In genomic region chr13:23959231-23959862, GRCh38 we compare ENCODE assay signal across 25 cellular contexts.
DNase-seq lines count a peak whose midpoint lies in the region; ATAC-seq and TF ChIP-seq lines count a peak whose summit lies in the region.
"Had no signal": no experiment of that assay in that cellular context is flagged by ENCODE, and none has a peak within 500 bp of the region (broad histone marks: within the 10 kb centered on the region; RNA-seq: fewer than 3 reads in every experiment).

No MANE protein-coding gene starts in this region.

- BruUV-seq in IMR-90 (replicated peaks; lab: Mats Ljungman, UMichigan) = no TSS peak

- TF ChIP-seq POLR2A in IMR-90 (IDR thresholded peaks at IDR 0.05; ENCODE audit: low read depth, low read length) = no peak

- TF ChIP-seq RAD21 in IMR-90 (IDR thresholded peaks at IDR 0.05; ENCODE audit: low read length) = no peak

- intact Hi-C loops in IMR-90 (cut with micrococcal nuclease) = no loop called here
- intact Hi-C loops in activated T-helper 1 cell treated with anti-CD3 and anti-CD28 coated beads, Interleukin-12 subunit alpha, Interleukin-12 subunit beta, Interleukin-2, Interleukin-4 antibody, amounts not matched to agents 30 ng/mL and 10 ng/mL and 1 ng/mL, durations not matched to agents 14 hours and 24 hours and 36 hours (cut with micrococcal nuclease) = no loop called here

- no peak overlapping the region for H3K9ac ChIP-seq in IMR-90 (ENCODE audit: low read depth, low read length)
- H3K9ac ChIP-seq in endodermal cell (ENCODE audit: extremely low read depth, low read length, poor library complexity, severe bottlenecking) = no peak overlapping the region

- ATAC-seq in IMR-90 (ENCODE audit: low read depth) (peak; percentile 75), omental fat pad (ENCODE audit: low FRiP score) (peak; percentile 57), GM21367 (IDR thresholded peaks at IDR 0.05; ENCODE audit: unreplicated experiment) (no peak)

- no peak for TF ChIP-seq CTCF in IMR-90 (conservative IDR thresholded peaks at IDR 0.05; ENCODE audit: low read depth, low read length)
- no peak for TF ChIP-seq CTCF in endodermal cell (conservative IDR thresholded peaks at IDR 0.05)
- TF ChIP-seq CTCF in omental fat pad (IDR thresholded peaks at IDR 0.05) = no peak

- H3K27ac ChIP-seq in IMR-90 (ENCODE audit: insufficient read depth, low read length) (no peak overlapping the region), endodermal cell (ENCODE audit: low read depth, low read length) (no peak overlapping the region)
- H3K27ac ChIP-seq: spleen had no signal

- H2AK9ac ChIP-seq in IMR-90 (replicated peaks; ENCODE audit: low read depth, low read length, poor library complexity) = no peak overlapping the region

- H3K9me3 Mint-ChIP-seq in endodermal cell = no peaks in the 10 kb centered on the region
- no peaks in the 10 kb centered on the region for H3K9me3 Mint-ChIP-seq in activated T-helper 1 cell treated with anti-CD3 and anti-CD28 coated beads, Interleukin-12 subunit alpha, Interleukin-12 subunit beta, Interleukin-2, Interleukin-4 antibody, amounts not matched to agents 30 ng/mL and 10 ng/mL and 1 ng/mL, durations not matched to agents 14 hours and 24 hours and 36 hours
- H3K9me3 Mint-ChIP-seq: CD4-positive, CD25-positive, alpha-beta regulatory T cell had no signal

- H4K91ac ChIP-seq in IMR-90 (ENCODE audit: insufficient read depth, low read depth, low read length) = no peak overlapping the region

- peaks cover 2% of the 10 kb centered on the region; the same call in 1 of the 2 replicates for H3K4me1 ChIP-seq in IMR-90 (ENCODE audit: control insufficient read depth, insufficient read depth, low read length)
- H3K4me1 ChIP-seq in endodermal cell (ENCODE audit: control insufficient read depth, insufficient read depth, low read length) = no peaks in the 10 kb centered on the region
- H3K4me1 ChIP-seq: spleen had no signal

- no peak overlapping the region for H2BK120ac ChIP-seq in IMR-90 (ENCODE audit: low read depth, low read length)

- no peaks in the 10 kb centered on the region for H3K79me1 ChIP-seq in IMR-90 (ENCODE audit: low read depth in 1 of 2, low read length in 2 of 2)

- POLR2A ChIA-PET in IMR-90 (lab: Charles Lee; ENCODE audit: unreplicated experiment) = no interaction called here

- H3K27me3 ChIP-seq in IMR-90 (ENCODE audit: control insufficient read depth, insufficient read depth, low read length) = no peaks in the 10 kb centered on the region; the same call in 1 of the 2 replicates
- no peaks in the 10 kb centered on the region for H3K27me3 ChIP-seq in endodermal cell (ENCODE audit: control insufficient read depth, insufficient read depth, low read length, poor library complexity, severe bottlenecking)
- H3K27me3 ChIP-seq: spleen had no signal

- H3K27me3 Mint-ChIP-seq in endodermal cell (ENCODE audit: insufficient read depth) = no peaks in the 10 kb centered on the region
- H3K27me3 Mint-ChIP-seq in activated T-helper 1 cell treated with anti-CD3 and anti-CD28 coated beads, Interleukin-12 subunit alpha, Interleukin-12 subunit beta, Interleukin-2, Interleukin-4 antibody, amounts not matched to agents 30 ng/mL and 10 ng/mL and 1 ng/mL, durations not matched to agents 14 hours and 24 hours and 36 hours (ENCODE audit: insufficient read depth) = peaks cover 10% of the 10 kb centered on the region

- dilution Hi-C loops in IMR-90 (cut with HindIII; ENCODE audit: low sequenced_read_pairs, unreplicated experiment) = no loop called here

- no peaks in the 10 kb centered on the region for H3K9me3 ChIP-seq in IMR-90 (ENCODE audit: control insufficient read depth, insufficient read depth, low read length)
- no peaks in the 10 kb centered on the region for H3K9me3 ChIP-seq in endodermal cell (ENCODE audit: control insufficient read depth, low read length)
- H3K9me3 ChIP-seq: spleen had no signal

- no peaks in the 10 kb centered on the region for H3K36me3 ChIP-seq in IMR-90 (ENCODE audit: control insufficient read depth, insufficient read depth, low read length)
- H3K36me3 ChIP-seq in endodermal cell (ENCODE audit: control insufficient read depth, insufficient read depth, low read length) = no peaks in the 10 kb centered on the region
- H3K36me3 ChIP-seq: spleen had no signal

- H3K56ac ChIP-seq in IMR-90 (ENCODE audit: extremely low read depth, insufficient read depth, low read length) = no peak overlapping the region

- in situ Hi-C loops in ACHN (cut with HindIII; ENCODE audit: low pct_ligation_motif_present, low pct_unique_long_range_greater_than_20kb, low sequenced_read_pairs) = no loop called here
- in situ Hi-C loops in IMR-90 (cut with MboI; ENCODE audit: low sequenced_read_pairs) = no loop called here

- no peak overlapping the region for H2BK5ac ChIP-seq in IMR-90 (ENCODE audit: low read depth, low read length, poor library complexity, severe bottlenecking)

- no peak overlapping the region for H4K8ac ChIP-seq in IMR-90 (ENCODE audit: low read depth in 2 of 2, low read length in 2 of 2)

- H3K18ac ChIP-seq in IMR-90 (ENCODE audit: low read depth, low read length) = no peak overlapping the region

- no peak overlapping the region for H3K4me3 Mint-ChIP-seq in endodermal cell
- H3K4me3 Mint-ChIP-seq in activated T-helper 1 cell treated with anti-CD3 and anti-CD28 coated beads, Interleukin-12 subunit alpha, Interleukin-12 subunit beta, Interleukin-2, Interleukin-4 antibody, amounts not matched to agents 30 ng/mL and 10 ng/mL and 1 ng/mL, durations not matched to agents 14 hours and 24 hours and 36 hours = no peak overlapping the region
- H3K4me3 Mint-ChIP-seq: CD4-positive, CD25-positive, alpha-beta regulatory T cell had no signal

- H3K9me1 ChIP-seq in IMR-90 (ENCODE audit: insufficient read depth, low read length) = 0 out of 2 replicates have a peak, but pooled peaks cover 5% of the 10 kb centered on the region

- H4K5ac ChIP-seq in IMR-90 (ENCODE audit: low read depth, low read length) = no peak overlapping the region

- H3K23ac ChIP-seq in IMR-90 (ENCODE audit: low read depth, low read length) = no peak overlapping the region

- no peaks in the 10 kb centered on the region for H3K36me3 Mint-ChIP-seq in endodermal cell (ENCODE audit: low read depth)
- no peaks in the 10 kb centered on the region for H3K36me3 Mint-ChIP-seq in activated T-helper 1 cell treated with anti-CD3 and anti-CD28 coated beads, Interleukin-12 subunit alpha, Interleukin-12 subunit beta, Interleukin-2, Interleukin-4 antibody, amounts not matched to agents 30 ng/mL and 10 ng/mL and 1 ng/mL, durations not matched to agents 14 hours and 24 hours and 36 hours (ENCODE audit: low read depth)
- H3K36me3 Mint-ChIP-seq: CD4-positive, CD25-positive, alpha-beta regulatory T cell had no signal

- no CpG with 5 or more reads among the region's 2 CpGs for WGBS in IMR-90 (ENCODE audit: extremely low coverage in 2 of 2, insufficient read length in 1 of 2), 2 experiments
- 76 to 79% methylated on average over 2 of the region's 2 CpGs for WGBS in endodermal cell (ENCODE audit: insufficient coverage in 1 of 2, insufficient read length in 1 of 2), 2 experiments

- no peak overlapping the region for H2AK5ac ChIP-seq in IMR-90 (ENCODE audit: low read depth, low read length)

- no peak overlapping the region for H3K4me2 ChIP-seq in IMR-90 (ENCODE audit: low read depth, low read length)

- no peak overlapping the region for H3K4ac ChIP-seq in IMR-90 (ENCODE audit: low read depth, low read length)

- no peak overlapping the region for H3K4me3 ChIP-seq in IMR-90 (ENCODE audit: insufficient read depth, low read depth, low read length)
- H3K4me3 ChIP-seq in endodermal cell (ENCODE audit: low read length) = no peak overlapping the region
- H3K4me3 ChIP-seq: spleen had no signal

- H4K20me1 ChIP-seq in IMR-90 (ENCODE audit: insufficient read depth, low read length) = no peaks in the 10 kb centered on the region

- H2BK20ac ChIP-seq in IMR-90 (ENCODE audit: low read depth, low read length) = no peak overlapping the region

- no peak overlapping the region for H3K14ac ChIP-seq in IMR-90 (replicated peaks; ENCODE audit: low read depth, low read length)

- no peak overlapping the region for H2AFZ ChIP-seq in IMR-90 (replicated peaks; ENCODE audit: low read length, poor library complexity)

- peak overlapping the region; percentile 35 for H3K27ac Mint-ChIP-seq in endodermal cell
- H3K27ac Mint-ChIP-seq in activated T-helper 1 cell treated with anti-CD3 and anti-CD28 coated beads, Interleukin-12 subunit alpha, Interleukin-12 subunit beta, Interleukin-2, Interleukin-4 antibody, amounts not matched to agents 30 ng/mL and 10 ng/mL and 1 ng/mL, durations not matched to agents 14 hours and 24 hours and 36 hours = no peak overlapping the region
- H3K27ac Mint-ChIP-seq: CD4-positive, CD25-positive, alpha-beta regulatory T cell had no signal

- H2BK15ac ChIP-seq in IMR-90 (ENCODE audit: low read depth, low read length) = no peak overlapping the region

- DNase-seq in ACHN (peak; percentile 8), IMR-90 (peak; percentile 43), endodermal cell (no peak), omental fat pad (ENCODE audit: low spot score) (no peak), dermis blood vessel endothelial cell (no peak), MV-4-11 (lab: John Stamatoyannopoulos, UW) (no peak)
- DNase-seq in activated T-helper 1 cell treated with anti-CD3 and anti-CD28 coated beads, Interleukin-12 subunit alpha, Interleukin-12 subunit beta, Interleukin-2, Interleukin-4 antibody, amounts not matched to agents 30 ng/mL and 10 ng/mL and 1 ng/mL, durations not matched to agents 14 hours and 24 hours and 36 hours (ENCODE audit: low spot score) = no peak
- DNase-seq: activated CD4-positive, alpha-beta T cell treated with anti-CD3 and anti-CD28 coated beads for 4 hours; activated naive CD4-positive, alpha-beta T cell treated with Interleukin-2 at 50 U/mL for 16 hours; activated T-cell treated with anti-CD3 and anti-CD28 coated beads, Interleukin-2, amount 50 U/mL, for 48 hours; amygdala; CD4-positive, CD25-positive, alpha-beta regulatory T cell; EL; HCEC 1CT; hypothalamus; islet precursor cell; mesendoderm; NCI-H1092; NCI-H187 treated with DMSO at 0.1 percent for 48 hours; NCI-H526 treated with DMSO at 0.1 percent for 48 hours; RPMI8226; spleen; stimulated activated CD4-positive, alpha-beta T cell treated with anti-CD3 and anti-CD28 coated beads, Interleukin-4, amount 100 ng/mL, for 24 hours; stimulated activated naive CD4-positive, alpha-beta T cell had no signal

- CTCF ChIA-PET in IMR-90 (lab: Yijun Ruan, JAX) = interaction anchor here (0.5 to 1.9 kb wide), 6 partner anchors 18 to 262 kb away, joined by 3 to 7 read pairs (median 4); no protein-coding TSS in a partner anchor

- H3K4me1 Mint-ChIP-seq in endodermal cell = peaks cover 12% of the 10 kb centered on the region
- peaks cover 62% of the 10 kb centered on the region for H3K4me1 Mint-ChIP-seq in activated T-helper 1 cell treated with anti-CD3 and anti-CD28 coated beads, Interleukin-12 subunit alpha, Interleukin-12 subunit beta, Interleukin-2, Interleukin-4 antibody, amounts not matched to agents 30 ng/mL and 10 ng/mL and 1 ng/mL, durations not matched to agents 14 hours and 24 hours and 36 hours (ENCODE audit: low read depth)

TF ChIP-seq in IMR-90, 13 proteins besides CTCF, POLR2A, EP300 and RAD21 (continues in another document):
- TF ChIP-seq MXI1 (IDR thresholded peaks at IDR 0.05; ENCODE audit: borderline replicate concordance, low read depth, low read length) = no peak
- TF ChIP-seq RFX5 (IDR thresholded peaks at IDR 0.05; ENCODE audit: low read depth, low read length) = no peak

Comparison
In these comparisons a context has a peak if more than half of its experiments do, and no peak if none do; other contexts are left out.
1. DNase-seq: peak in ACHN (single experiment) and IMR-90 (single experiment); none in endodermal cell (single experiment), omental fat pad (single experiment), dermis blood vessel endothelial cell (single experiment), MV-4-11 (single experiment) and activated T-helper 1 cell treated with anti-CD3 and anti-CD28 coated beads, Interleukin-12 subunit alpha, Interleukin-12 subunit beta, Interleukin-2, Interleukin-4 antibody, amounts not matched to agents 30 ng/mL and 10 ng/mL and 1 ng/mL, durations not matched to agents 14 hours and 24 hours and 36 hours (single experiment).